ENCODE assay signal across 15 cellular contexts in the genomic region with DNA sequence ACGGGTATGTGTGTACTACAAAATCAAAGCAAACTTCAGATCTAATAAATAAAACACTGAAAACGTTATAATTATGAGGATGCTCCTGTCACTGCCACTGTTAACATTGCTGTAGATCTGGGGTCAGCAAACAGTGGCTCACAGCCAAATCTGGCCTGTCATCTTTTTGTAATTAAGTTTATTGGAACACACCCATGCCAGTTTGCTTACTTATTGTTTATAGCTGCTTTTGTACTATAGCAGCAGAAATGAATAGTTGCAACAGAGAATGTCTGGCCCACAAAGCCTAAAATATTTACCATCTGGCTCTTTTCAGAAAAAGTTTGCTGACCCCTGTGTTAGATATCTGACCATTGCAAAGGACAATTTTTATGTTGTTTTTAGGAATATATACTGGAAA.
"Had no signal": no experiment of that assay in that cellular context is flagged by ENCODE, and none has a peak within 500 bp of the region (broad histone marks: within the 10 kb centered on the region; RNA-seq: fewer than 3 reads in every experiment).

No MANE protein-coding gene starts in this region.

- ATAC-seq: effector memory CD8-positive, alpha-beta T cell; left ventricle myocardium superior; natural killer cell; stimulated activated memory B cell treated with anti-CD40 and anti-IgM and Interleukin-4, amounts not matched to agents 10 μg/mL and 1 μg/mL and 100 μg/mL, for 72 hours had no signal

- DNase-seq: activated CD4-positive, alpha-beta T cell treated with anti-CD3 and anti-CD28 coated beads, Interleukin-2, amount 50 U/mL, for 1 hour; activated CD8-positive, alpha-beta memory T cell treated with anti-CD3 and anti-CD28 coated beads for 24 hours; activated naive CD4-positive, alpha-beta T cell; dermis blood vessel endothelial cell; effector memory CD8-positive, alpha-beta T cell; hypothalamus; kidney; left ventricle myocardium superior; natural killer cell; nucleus accumbens; posterior cingulate gyrus; stimulated activated CD4-positive, alpha-beta T cell treated with anti-CD3 and anti-CD28 coated beads, Interleukin-2, amount 100 ng/mL, for 48 hours had no signal

- FAIRE-seq: astrocyte, kidney had no signal

- H3K27ac ChIP-seq: epithelial cell of prostate had no signal
